ENCODE assay signal across 8 cellular contexts in the genomic region with DNA sequence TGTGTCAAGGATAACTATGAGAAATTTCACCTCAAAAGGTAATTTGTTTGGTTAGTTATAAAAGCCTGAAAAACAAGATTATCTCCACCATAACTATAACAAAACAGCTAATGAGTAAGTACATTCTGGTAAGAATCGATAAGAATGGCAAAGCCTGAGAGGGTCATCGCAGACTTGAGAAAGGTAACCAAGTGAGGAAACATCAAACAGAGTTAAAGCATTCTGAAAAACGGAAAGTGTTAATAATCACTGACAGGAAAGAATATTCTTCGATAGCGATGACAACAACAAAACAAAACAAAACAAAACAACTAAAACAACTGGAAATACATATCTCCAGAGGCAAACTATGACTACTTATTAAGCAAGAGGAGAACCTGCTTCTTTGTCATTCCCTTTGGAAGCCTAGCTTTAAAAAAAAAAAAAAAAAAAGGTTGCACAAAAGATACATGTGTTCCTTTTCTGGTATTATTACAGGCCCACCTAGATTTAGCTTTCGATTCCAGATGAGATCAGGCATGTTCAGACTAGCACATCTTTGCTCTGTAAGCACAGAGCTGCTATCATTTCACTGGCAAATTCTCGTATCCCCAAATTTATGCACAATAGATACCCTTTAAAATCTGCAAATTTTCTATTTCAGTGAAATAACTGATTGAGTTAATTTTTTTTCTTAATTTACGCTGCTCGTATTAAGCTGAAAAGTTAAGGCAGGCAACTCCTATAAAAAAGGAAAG.
DNase-seq lines count a peak whose midpoint lies in the region; ATAC-seq and TF ChIP-seq lines count a peak whose summit lies in the region.

No MANE protein-coding gene starts in this region.

- ATAC-seq in GM21360 (IDR thresholded peaks at IDR 0.05; ENCODE audit: unreplicated experiment): peak; percentile 39
- ATAC-seq in natural killer cell: no peak
- ATAC-seq in HG03139 (IDR thresholded peaks at IDR 0.05; ENCODE audit: unreplicated experiment): no peak

- no peaks in the 10 kb centered on the region for H3K27me3 ChIP-seq in fibroblast of lung (ENCODE audit: control insufficient read depth, insufficient read depth, low read length)

- peak; percentile 57 for DNase-seq in AG10803 (ENCODE audit: low read depth)
- DNase-seq in NCI-H2029 (lab: John Stamatoyannopoulos, UW): peak; percentile 41
- DNase-seq in fibroblast of lung (ENCODE audit: low read depth in 2 of 2): no peak
- DNase-seq in DMS153 (lab: John Stamatoyannopoulos, UW): no peak
- no peak for DNase-seq in natural killer cell
- DNase-seq in NCI-H748 treated with DMSO at 0.1 percent for 48 hours (lab: John Stamatoyannopoulos, UW): no peak

- H3K27me3 Mint-ChIP-seq in natural killer cell (ENCODE audit: low read depth in 2 of 2): peaks cover 0 to 7% of the 10 kb centered on the region in 2 donors

- H3K27ac ChIP-seq in fibroblast of lung (ENCODE audit: insufficient read depth, low read length): peak overlapping the region; percentile 12

- no peaks in the 10 kb centered on the region for H3K79me2 ChIP-seq in fibroblast of lung (ENCODE audit: control insufficient read depth, insufficient read depth, low read length)

- H3K4me1 ChIP-seq in fibroblast of lung (ENCODE audit: control insufficient read depth, extremely low read depth, insufficient read depth, low read length): no peaks in the 10 kb centered on the region

- no peaks in the 10 kb centered on the region for H3K36me3 Mint-ChIP-seq in natural killer cell

- H2AFZ ChIP-seq in fibroblast of lung (ENCODE audit: low read length): no peak overlapping the region

- TF ChIP-seq CTCF in AG10803 (conservative IDR thresholded peaks at IDR 0.05; ENCODE audit: low read length) (no peak), fibroblast of lung (conservative IDR thresholded peaks at IDR 0.05 in 1 of 2, IDR thresholded peaks at IDR 0.05 in 1 of 2; ENCODE audit: low read depth in 1 of 2, low read length in 2 of 2) (no peak), natural killer cell (IDR thresholded peaks at IDR 0.05) (no peak)

- no peaks in the 10 kb centered on the region for H3K9me3 ChIP-seq in fibroblast of lung (ENCODE audit: control insufficient read depth, insufficient read depth, low read depth, low read length)

- H3K4me2 ChIP-seq in fibroblast of lung (ENCODE audit: extremely low read depth, insufficient read depth, low read length): peak overlapping the region; percentile 8

- no peak overlapping the region for H3K9ac ChIP-seq in fibroblast of lung (ENCODE audit: insufficient read depth, low read length)

- H3K4me3 Mint-ChIP-seq in natural killer cell: no peak overlapping the region

- H3K4me3 ChIP-seq in AG10803 (ENCODE audit: low read length) (peak overlapping the region; percentile 37), fibroblast of lung (replicated peaks in 1 of 4; ENCODE audit: control extremely low read depth in 1 of 4, insufficient read depth in 1 of 4, low read depth in 3 of 4, low read length in 4 of 4) (peak overlapping the region in 2 of 4 experiments; percentile 4 to 6)

- no peaks in the 10 kb centered on the region for H3K9me3 Mint-ChIP-seq in natural killer cell

- H4K20me1 ChIP-seq in fibroblast of lung (ENCODE audit: control insufficient read depth, extremely low read depth, insufficient read depth, low read length): no peaks in the 10 kb centered on the region

- no peaks in the 10 kb centered on the region for H3K36me3 ChIP-seq in fibroblast of lung (ENCODE audit: control insufficient read depth, insufficient read depth, low read length)

- H3K27ac Mint-ChIP-seq in natural killer cell: no peak overlapping the region

- peaks cover 0 to 6% of the 10 kb centered on the region in 2 donors for H3K4me1 Mint-ChIP-seq in natural killer cell

- intact Hi-C loops in natural killer cell (cut with micrococcal nuclease): no loop called here

Comparison
In these comparisons a context has a peak if more than half of its experiments do, and no peak if none do; other contexts are left out.
1. DNase-seq: peak in AG10803 (single experiment) and NCI-H2029 (single experiment); none in fibroblast of lung (0 of 2), DMS153 (single experiment), natural killer cell (single experiment) and NCI-H748 treated with DMSO at 0.1 percent for 48 hours (single experiment).